9 cellular contexts compared by ENCODE assay signal in the genomic region with DNA sequence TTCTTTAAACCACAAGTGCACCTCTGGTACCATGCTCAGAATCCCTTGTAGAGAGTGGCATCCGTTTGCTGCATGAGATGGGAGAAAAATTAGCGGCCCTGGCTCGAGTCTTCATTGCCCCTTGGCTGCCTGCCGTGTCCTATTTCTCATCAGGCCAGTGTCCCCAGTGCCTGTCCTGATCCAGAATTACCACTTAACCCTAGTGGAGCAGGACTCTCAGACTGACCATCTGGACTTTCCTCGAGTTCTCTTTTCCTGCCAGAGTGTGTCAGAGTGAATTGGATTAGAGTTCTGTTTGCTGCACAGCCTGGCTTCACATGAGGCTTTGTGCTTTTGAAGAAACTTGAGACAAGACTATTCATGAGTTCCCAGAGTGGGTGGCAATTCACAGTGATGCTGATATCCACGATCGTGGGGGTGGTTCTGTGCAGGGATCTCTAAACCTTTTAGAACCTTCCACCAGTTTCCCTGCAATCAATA.
A peak's percentile ranks its signal among the peaks of the same experiment; 100 is the strongest.
DNase-seq lines count a peak whose midpoint lies in the region; ATAC-seq and TF ChIP-seq lines count a peak whose summit lies in the region.
"Had no signal": no experiment of that assay in that cellular context is flagged by ENCODE, and none has a peak within 500 bp of the region (broad histone marks: within the 10 kb centered on the region; RNA-seq: fewer than 3 reads in every experiment).

No MANE protein-coding gene starts in this region.

- no peak overlapping the region for H3K4me2 ChIP-seq in mesendoderm (ENCODE audit: low read length)

- H3K79me2 ChIP-seq in mesendoderm (ENCODE audit: control insufficient read depth, insufficient read depth, low read length), result no peaks in the 10 kb centered on the region

- no peak for TF ChIP-seq CTCF in RWPE1 (conservative IDR thresholded peaks at IDR 0.05; ENCODE audit: low read depth)
- TF ChIP-seq CTCF in fibroblast of pulmonary artery (IDR thresholded peaks at IDR 0.05; ENCODE audit: low read length, missing control alignments), result no peak
- TF ChIP-seq CTCF in upper lobe of left lung (IDR thresholded peaks at IDR 0.05), result no peak

- POLR2A ChIA-PET in RWPE1 (lab: Yijun Ruan, JAX; ENCODE audit: low non-redundant PET), result no interaction called here

- H3K27ac ChIP-seq in RWPE1 (peak overlapping the region; percentile 79), mesendoderm (ENCODE audit: low read depth, low read length) (no peak overlapping the region), upper lobe of left lung (peak overlapping the region; percentile 34 to 55 (median 41))

- DNase-seq in RWPE1 (ENCODE audit: low spot score), result no peak
- DNase-seq in fibroblast of pulmonary artery (ENCODE audit: low read depth), result peak; percentile 75
- no peak for DNase-seq in mesendoderm
- DNase-seq in upper lobe of left lung, result no peak
- DNase-seq in SW480 (ENCODE audit: low spot score), result no peak
- no peak for DNase-seq in ACHN
- DNase-seq in GM19240 (ENCODE audit: insufficient read length, low spot score), result no peak
- DNase-seq: activated naive CD4-positive, alpha-beta T cell treated with anti-CD3 and anti-CD28 coated beads, Interleukin-2, amount 10 ng/mL, durations not matched to agents 7 days and 5 days; NCI-H1930 had no signal

- no peak overlapping the region for H3K4ac ChIP-seq in mesendoderm (ENCODE audit: low read depth, low read length)

- H2AK5ac ChIP-seq in mesendoderm (ENCODE audit: low read length), result no peak overlapping the region

- no peak overlapping the region for H2BK15ac ChIP-seq in mesendoderm (replicated peaks; ENCODE audit: low read depth)

- CTCF ChIA-PET in RWPE1 (lab: Yijun Ruan, JAX), result interaction anchor here (0.7 kb wide), 1 partner anchor 32 kb away, joined by 3 read pairs; no protein-coding TSS in a partner anchor

- H3K56ac ChIP-seq in mesendoderm (ENCODE audit: low read length), result no peak overlapping the region

- H4K5ac ChIP-seq in mesendoderm (ENCODE audit: low read length), result no peak overlapping the region

- no peak for TF ChIP-seq EP300 in upper lobe of left lung (IDR thresholded peaks at IDR 0.05)

- peak in 1 of 2 donors; percentile 68 for ATAC-seq in upper lobe of left lung (ENCODE audit: low FRiP score in 2 of 2)

- no peak overlapping the region for H3K4me3 ChIP-seq in fibroblast of pulmonary artery (replicated peaks; ENCODE audit: low read depth, low read length)
- H3K4me3 ChIP-seq in mesendoderm (ENCODE audit: low read length), result no peak overlapping the region
- no peak overlapping the region for H3K4me3 ChIP-seq in upper lobe of left lung

- no peaks in the 10 kb centered on the region for H3K79me1 ChIP-seq in mesendoderm (ENCODE audit: low read length)

- H3K9ac ChIP-seq in mesendoderm (ENCODE audit: low read length), result no peak overlapping the region

- H3K18ac ChIP-seq in mesendoderm (ENCODE audit: low read length), result no peak overlapping the region

- H3K27me3 ChIP-seq in mesendoderm (ENCODE audit: insufficient read depth, low read length, poor library complexity) (no peaks in the 10 kb centered on the region), upper lobe of left lung (no peaks in the 10 kb centered on the region)

- in situ Hi-C loops in ACHN (cut with HindIII; ENCODE audit: low pct_ligation_motif_present, low pct_unique_long_range_greater_than_20kb, low sequenced_read_pairs), result no loop called here

- H3K36me3 ChIP-seq in mesendoderm (ENCODE audit: control insufficient read depth, insufficient read depth, low read length), result no peaks in the 10 kb centered on the region
- H3K36me3 ChIP-seq in upper lobe of left lung, result no peaks in the 10 kb centered on the region

- no peak for TF ChIP-seq POLR2A in upper lobe of left lung (IDR thresholded peaks at IDR 0.05)

- H2BK120ac ChIP-seq in mesendoderm (ENCODE audit: low read depth, low read length), result no peak overlapping the region

- no peak overlapping the region for H4K8ac ChIP-seq in mesendoderm (ENCODE audit: low read depth, low read length)

- no peak overlapping the region for H2BK5ac ChIP-seq in mesendoderm (ENCODE audit: low read length)

- H3K4me1 ChIP-seq in mesendoderm (ENCODE audit: control insufficient read depth, low read depth, low read length) (peaks cover 7% of the 10 kb centered on the region), upper lobe of left lung (peaks cover 16 to 40% (median 21%) of the 10 kb centered on the region in 4 donors)

- H3K9me3 ChIP-seq in upper lobe of left lung, result no peaks in the 10 kb centered on the region

- H3K23ac ChIP-seq in mesendoderm (ENCODE audit: low read length), result peak overlapping the region; percentile 45

- WGBS in mesendoderm (ENCODE audit: extremely low coverage, insufficient coverage, low lambda C conversion rate), result no CpG with 5 or more reads among the region's 7 CpGs
- WGBS in upper lobe of left lung, 2 donors, result 48 to 56% methylated on average over 7 of the region's 7 CpGs
